ENCODE assay signal across 1 cellular context in the genomic region with DNA sequence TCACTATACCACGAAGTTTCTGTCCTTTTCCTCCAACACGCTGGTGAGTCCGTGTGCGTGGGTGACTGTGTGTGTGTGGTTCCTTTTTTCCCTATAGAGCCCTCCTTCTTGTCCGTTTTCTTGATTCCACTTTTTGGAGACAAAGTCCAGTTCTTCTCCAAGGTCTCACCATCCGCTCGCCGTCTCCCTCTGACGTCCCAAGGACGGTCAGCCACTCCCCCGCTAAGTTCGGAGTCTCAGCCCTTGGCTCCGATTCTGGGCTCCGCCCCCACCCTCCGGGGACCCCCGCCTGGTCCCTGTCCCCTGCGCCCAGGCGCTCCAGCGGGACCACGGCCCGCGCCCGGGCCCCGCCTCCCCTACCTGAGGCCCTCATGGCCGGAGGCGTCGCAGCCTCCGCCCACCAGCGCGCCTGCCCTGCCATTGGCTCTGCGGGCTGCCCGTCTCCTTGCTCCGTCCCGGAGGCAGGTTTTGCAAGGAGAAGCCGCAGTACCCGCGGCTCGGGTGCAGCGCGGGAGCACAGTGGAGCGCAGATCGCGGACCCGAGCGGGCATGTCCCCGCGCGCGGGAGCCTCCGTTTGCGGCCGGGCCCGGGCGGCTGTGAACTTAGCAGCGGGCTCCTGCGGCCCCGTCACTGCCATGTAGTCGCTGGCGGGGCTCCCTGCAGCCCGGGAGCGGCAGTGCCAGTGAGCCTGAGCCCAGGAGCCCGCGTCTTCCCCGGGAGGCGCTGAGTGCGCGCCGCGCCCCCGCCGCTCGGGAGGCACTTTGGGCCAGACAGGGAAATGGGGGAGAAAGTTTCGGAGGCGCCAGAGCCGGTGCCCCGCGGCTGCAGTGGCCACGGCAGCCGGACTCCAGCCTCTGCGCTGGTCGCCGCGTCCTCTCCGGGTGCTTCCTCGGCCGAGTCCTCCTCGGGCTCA.
TF ChIP-seq lines count a peak whose summit lies in the region.

A gene (plus strand): TSS at position 517 of the 914 bp plus-strand sequence. CDS start 263 bp downstream, at position 780.

TF ChIP-seq in HEK293, 187 proteins besides CTCF, POLR2A, EP300 and RAD21 (continued from another document and continues in another):
- TF ChIP-seq, protein P1, sequence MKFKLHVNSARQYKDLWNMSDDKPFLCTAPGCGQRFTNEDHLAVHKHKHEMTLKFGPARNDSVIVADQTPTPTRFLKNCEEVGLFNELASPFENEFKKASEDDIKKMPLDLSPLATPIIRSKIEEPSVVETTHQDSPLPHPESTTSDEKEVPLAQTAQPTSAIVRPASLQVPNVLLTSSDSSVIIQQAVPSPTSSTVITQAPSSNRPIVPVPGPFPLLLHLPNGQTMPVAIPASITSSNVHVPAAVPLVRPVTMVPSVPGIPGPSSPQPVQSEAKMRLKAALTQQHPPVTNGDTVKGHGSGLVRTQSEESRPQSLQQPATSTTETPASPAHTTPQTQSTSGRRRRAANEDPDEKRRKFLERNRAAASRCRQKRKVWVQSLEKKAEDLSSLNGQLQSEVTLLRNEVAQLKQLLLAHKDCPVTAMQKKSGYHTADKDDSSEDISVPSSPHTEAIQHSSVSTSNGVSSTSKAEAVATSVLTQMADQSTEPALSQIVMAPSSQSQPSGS (tag by site-specific recombination; IDR thresholded peaks at IDR 0.05; ENCODE audit: low read depth): no peak
- TF ChIP-seq BCL11A (tag by site-specific recombination; IDR thresholded peaks at IDR 0.05; ENCODE audit: low read depth) (no peak), ZNF2 (tag by site-specific recombination; IDR thresholded peaks at IDR 0.05) (peak; percentile 93; the same call in 1 of the 2 replicates), ZNF660 (tag by site-specific recombination; IDR thresholded peaks at IDR 0.05) (peak; percentile 87; the same call in 1 of the 2 replicates), ZNF416 (tag by site-specific recombination; IDR thresholded peaks at IDR 0.05) (no peak), ZNF510 (tag by site-specific recombination; IDR thresholded peaks at IDR 0.05; ENCODE audit: insufficient replicate concordance) (no peak), GLIS2 (tag by site-specific recombination; IDR thresholded peaks at IDR 0.05) (peak; percentile 92), ZNF558 (tag by site-specific recombination; IDR thresholded peaks at IDR 0.05) (no peak), SP3 (tag by site-specific recombination; IDR thresholded peaks at IDR 0.05) (peak; percentile 92), ZNF426 (tag by site-specific recombination; IDR thresholded peaks at IDR 0.05) (no peak), ZNF768 (tag by site-specific recombination; IDR thresholded peaks at IDR 0.05) (no peak), HOXC10 (CRISPR knock-in tag; IDR thresholded peaks at IDR 0.05) (no peak), KLF9 (tag by site-specific recombination; IDR thresholded peaks at IDR 0.05; ENCODE audit: low read depth) (peak; percentile 81), ZNF274 (IDR thresholded peaks at IDR 0.05; ENCODE audit: low read length) (no peak), ZNF274 (tag by site-specific recombination; IDR thresholded peaks at IDR 0.05; ENCODE audit: borderline replicate concordance) (no peak), ZNF658 (tag by site-specific recombination; IDR thresholded peaks at IDR 0.05) (no peak), ZFP41 (tag by site-specific recombination; IDR thresholded peaks at IDR 0.05; ENCODE audit: borderline replicate concordance) (no peak), ZFP3 (tag by site-specific recombination; IDR thresholded peaks at IDR 0.05; ENCODE audit: low read depth) (no peak), ZBTB1 (tag by site-specific recombination; IDR thresholded peaks at IDR 0.05) (0 out of 2 replicates have a peak, but pooled peaks have one; percentile 16), GLI4 (tag by site-specific recombination; IDR thresholded peaks at IDR 0.05) (no peak), YY2 (tag by site-specific recombination; IDR thresholded peaks at IDR 0.05) (no peak), ZNF501 (tag by site-specific recombination; IDR thresholded peaks at IDR 0.05) (peak; percentile 74), ZNF37A (tag by site-specific recombination; IDR thresholded peaks at IDR 0.05) (no peak), ZNF560 (tag by site-specific recombination; IDR thresholded peaks at IDR 0.05; ENCODE audit: borderline replicate concordance) (no peak), ZBTB17 (tag by site-specific recombination; IDR thresholded peaks at IDR 0.05) (peak; percentile 96)
- TF ChIP-seq, protein P2, sequence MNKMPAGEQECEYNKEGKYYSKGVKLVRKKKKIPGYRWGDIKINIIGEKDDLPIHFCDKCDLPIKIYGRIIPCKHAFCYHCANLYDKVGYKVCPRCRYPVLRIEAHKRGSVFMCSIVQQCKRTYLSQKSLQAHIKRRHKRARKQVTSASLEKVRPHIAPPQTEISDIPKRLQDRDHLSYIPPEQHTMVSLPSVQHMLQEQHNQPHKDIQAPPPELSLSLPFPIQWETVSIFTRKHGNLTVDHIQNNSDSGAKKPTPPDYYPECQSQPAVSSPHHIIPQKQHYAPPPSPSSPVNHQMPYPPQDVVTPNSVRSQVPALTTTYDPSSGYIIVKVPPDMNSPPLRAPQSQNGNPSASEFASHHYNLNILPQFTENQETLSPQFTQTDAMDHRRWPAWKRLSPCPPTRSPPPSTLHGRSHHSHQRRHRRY (tag by site-specific recombination; IDR thresholded peaks at IDR 0.05): no peak
- TF ChIP-seq, protein P3, sequence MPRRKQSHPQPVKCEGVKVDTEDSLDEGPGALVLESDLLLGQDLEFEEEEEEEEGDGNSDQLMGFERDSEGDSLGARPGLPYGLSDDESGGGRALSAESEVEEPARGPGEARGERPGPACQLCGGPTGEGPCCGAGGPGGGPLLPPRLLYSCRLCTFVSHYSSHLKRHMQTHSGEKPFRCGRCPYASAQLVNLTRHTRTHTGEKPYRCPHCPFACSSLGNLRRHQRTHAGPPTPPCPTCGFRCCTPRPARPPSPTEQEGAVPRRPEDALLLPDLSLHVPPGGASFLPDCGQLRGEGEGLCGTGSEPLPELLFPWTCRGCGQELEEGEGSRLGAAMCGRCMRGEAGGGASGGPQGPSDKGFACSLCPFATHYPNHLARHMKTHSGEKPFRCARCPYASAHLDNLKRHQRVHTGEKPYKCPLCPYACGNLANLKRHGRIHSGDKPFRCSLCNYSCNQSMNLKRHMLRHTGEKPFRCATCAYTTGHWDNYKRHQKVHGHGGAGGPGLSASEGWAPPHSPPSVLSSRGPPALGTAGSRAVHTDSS (tag by site-specific recombination; IDR thresholded peaks at IDR 0.05): no peak
- TF ChIP-seq, protein P4, sequence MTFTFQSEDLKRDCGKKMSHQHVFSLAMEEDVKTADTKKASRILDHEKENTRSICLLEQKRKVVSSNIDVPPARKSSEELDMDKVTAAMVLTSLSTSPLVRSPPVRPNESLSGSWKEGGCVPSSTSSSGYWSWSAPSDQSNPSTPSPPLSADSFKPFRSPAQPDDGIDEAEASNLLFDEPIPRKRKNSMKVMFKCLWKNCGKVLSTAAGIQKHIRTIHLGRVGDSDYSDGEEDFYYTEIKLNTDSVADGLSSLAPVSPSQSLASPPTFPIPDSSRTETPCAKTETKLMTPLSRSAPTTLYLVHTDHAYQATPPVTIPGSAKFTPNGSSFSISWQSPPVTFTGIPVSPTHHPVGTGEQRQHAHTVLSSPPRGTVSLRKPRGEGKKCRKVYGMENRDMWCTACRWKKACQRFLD (tag by site-specific recombination; IDR thresholded peaks at IDR 0.05): no peak
- TF ChIP-seq, protein P5, sequence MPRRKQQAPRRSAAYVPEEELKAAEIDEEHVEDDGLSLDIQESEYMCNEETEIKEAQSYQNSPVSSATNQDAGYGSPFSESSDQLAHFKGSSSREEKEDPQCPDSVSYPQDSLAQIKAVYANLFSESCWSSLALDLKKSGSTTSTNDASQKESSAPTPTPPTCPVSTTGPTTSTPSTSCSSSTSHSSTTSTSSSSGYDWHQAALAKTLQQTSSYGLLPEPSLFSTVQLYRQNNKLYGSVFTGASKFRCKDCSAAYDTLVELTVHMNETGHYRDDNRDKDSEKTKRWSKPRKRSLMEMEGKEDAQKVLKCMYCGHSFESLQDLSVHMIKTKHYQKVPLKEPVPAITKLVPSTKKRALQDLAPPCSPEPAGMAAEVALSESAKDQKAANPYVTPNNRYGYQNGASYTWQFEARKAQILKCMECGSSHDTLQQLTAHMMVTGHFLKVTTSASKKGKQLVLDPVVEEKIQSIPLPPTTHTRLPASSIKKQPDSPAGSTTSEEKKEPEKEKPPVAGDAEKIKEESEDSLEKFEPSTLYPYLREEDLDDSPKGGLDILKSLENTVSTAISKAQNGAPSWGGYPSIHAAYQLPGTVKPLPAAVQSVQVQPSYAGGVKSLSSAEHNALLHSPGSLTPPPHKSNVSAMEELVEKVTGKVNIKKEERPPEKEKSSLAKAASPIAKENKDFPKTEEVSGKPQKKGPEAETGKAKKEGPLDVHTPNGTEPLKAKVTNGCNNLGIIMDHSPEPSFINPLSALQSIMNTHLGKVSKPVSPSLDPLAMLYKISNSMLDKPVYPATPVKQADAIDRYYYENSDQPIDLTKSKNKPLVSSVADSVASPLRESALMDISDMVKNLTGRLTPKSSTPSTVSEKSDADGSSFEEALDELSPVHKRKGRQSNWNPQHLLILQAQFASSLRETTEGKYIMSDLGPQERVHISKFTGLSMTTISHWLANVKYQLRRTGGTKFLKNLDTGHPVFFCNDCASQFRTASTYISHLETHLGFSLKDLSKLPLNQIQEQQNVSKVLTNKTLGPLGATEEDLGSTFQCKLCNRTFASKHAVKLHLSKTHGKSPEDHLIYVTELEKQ (tag by site-specific recombination; IDR thresholded peaks at IDR 0.05; ENCODE audit: borderline replicate concordance): no peak; the same call in 1 of the 2 replicates
- TF ChIP-seq, protein P6, sequence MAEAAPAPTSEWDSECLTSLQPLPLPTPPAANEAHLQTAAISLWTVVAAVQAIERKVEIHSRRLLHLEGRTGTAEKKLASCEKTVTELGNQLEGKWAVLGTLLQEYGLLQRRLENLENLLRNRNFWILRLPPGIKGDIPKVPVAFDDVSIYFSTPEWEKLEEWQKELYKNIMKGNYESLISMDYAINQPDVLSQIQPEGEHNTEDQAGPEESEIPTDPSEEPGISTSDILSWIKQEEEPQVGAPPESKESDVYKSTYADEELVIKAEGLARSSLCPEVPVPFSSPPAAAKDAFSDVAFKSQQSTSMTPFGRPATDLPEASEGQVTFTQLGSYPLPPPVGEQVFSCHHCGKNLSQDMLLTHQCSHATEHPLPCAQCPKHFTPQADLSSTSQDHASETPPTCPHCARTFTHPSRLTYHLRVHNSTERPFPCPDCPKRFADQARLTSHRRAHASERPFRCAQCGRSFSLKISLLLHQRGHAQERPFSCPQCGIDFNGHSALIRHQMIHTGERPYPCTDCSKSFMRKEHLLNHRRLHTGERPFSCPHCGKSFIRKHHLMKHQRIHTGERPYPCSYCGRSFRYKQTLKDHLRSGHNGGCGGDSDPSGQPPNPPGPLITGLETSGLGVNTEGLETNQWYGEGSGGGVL (tag by site-specific recombination; IDR thresholded peaks at IDR 0.05): peak; percentile 28; the same call in 1 of the 2 replicates
- TF ChIP-seq, protein P7, sequence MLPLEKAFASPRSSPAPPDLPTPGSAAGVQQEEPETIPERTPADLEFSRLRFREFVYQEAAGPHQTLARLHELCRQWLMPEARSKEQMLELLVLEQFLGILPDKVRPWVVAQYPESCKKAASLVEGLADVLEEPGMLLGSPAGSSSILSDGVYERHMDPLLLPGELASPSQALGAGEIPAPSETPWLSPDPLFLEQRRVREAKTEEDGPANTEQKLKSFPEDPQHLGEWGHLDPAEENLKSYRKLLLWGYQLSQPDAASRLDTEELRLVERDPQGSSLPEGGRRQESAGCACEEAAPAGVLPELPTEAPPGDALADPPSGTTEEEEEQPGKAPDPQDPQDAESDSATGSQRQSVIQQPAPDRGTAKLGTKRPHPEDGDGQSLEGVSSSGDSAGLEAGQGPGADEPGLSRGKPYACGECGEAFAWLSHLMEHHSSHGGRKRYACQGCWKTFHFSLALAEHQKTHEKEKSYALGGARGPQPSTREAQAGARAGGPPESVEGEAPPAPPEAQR (tag by site-specific recombination; IDR thresholded peaks at IDR 0.05): no peak
- TF ChIP-seq, protein P8, sequence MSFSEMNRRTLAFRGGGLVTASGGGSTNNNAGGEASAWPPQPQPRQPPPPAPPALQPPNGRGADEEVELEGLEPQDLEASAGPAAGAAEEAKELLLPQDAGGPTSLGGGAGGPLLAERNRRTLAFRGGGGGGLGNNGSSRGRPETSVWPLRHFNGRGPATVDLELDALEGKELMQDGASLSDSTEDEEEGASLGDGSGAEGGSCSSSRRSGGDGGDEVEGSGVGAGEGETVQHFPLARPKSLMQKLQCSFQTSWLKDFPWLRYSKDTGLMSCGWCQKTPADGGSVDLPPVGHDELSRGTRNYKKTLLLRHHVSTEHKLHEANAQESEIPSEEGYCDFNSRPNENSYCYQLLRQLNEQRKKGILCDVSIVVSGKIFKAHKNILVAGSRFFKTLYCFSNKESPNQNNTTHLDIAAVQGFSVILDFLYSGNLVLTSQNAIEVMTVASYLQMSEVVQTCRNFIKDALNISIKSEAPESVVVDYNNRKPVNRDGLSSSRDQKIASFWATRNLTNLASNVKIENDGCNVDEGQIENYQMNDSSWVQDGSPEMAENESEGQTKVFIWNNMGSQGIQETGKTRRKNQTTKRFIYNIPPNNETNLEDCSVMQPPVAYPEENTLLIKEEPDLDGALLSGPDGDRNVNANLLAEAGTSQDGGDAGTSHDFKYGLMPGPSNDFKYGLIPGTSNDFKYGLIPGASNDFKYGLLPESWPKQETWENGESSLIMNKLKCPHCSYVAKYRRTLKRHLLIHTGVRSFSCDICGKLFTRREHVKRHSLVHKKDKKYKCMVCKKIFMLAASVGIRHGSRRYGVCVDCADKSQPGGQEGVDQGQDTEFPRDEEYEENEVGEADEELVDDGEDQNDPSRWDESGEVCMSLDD (tag by site-specific recombination; IDR thresholded peaks at IDR 0.05): no peak
- TF ChIP-seq, protein P9, sequence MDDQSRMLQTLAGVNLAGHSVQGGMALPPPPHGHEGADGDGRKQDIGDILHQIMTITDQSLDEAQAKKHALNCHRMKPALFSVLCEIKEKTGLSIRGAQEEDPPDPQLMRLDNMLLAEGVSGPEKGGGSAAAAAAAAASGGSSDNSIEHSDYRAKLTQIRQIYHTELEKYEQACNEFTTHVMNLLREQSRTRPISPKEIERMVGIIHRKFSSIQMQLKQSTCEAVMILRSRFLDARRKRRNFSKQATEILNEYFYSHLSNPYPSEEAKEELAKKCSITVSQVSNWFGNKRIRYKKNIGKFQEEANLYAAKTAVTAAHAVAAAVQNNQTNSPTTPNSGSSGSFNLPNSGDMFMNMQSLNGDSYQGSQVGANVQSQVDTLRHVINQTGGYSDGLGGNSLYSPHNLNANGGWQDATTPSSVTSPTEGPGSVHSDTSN (CRISPR knock-in tag; IDR thresholded peaks at IDR 0.05): peak; percentile 99
- TF ChIP-seq, protein P10, sequence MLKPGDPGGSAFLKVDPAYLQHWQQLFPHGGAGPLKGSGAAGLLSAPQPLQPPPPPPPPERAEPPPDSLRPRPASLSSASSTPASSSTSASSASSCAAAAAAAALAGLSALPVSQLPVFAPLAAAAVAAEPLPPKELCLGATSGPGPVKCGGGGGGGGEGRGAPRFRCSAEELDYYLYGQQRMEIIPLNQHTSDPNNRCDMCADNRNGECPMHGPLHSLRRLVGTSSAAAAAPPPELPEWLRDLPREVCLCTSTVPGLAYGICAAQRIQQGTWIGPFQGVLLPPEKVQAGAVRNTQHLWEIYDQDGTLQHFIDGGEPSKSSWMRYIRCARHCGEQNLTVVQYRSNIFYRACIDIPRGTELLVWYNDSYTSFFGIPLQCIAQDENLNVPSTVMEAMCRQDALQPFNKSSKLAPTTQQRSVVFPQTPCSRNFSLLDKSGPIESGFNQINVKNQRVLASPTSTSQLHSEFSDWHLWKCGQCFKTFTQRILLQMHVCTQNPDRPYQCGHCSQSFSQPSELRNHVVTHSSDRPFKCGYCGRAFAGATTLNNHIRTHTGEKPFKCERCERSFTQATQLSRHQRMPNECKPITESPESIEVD (tag by site-specific recombination; IDR thresholded peaks at IDR 0.05): no peak
